ENCODE assay signal across 2 cellular contexts in the genomic region with DNA sequence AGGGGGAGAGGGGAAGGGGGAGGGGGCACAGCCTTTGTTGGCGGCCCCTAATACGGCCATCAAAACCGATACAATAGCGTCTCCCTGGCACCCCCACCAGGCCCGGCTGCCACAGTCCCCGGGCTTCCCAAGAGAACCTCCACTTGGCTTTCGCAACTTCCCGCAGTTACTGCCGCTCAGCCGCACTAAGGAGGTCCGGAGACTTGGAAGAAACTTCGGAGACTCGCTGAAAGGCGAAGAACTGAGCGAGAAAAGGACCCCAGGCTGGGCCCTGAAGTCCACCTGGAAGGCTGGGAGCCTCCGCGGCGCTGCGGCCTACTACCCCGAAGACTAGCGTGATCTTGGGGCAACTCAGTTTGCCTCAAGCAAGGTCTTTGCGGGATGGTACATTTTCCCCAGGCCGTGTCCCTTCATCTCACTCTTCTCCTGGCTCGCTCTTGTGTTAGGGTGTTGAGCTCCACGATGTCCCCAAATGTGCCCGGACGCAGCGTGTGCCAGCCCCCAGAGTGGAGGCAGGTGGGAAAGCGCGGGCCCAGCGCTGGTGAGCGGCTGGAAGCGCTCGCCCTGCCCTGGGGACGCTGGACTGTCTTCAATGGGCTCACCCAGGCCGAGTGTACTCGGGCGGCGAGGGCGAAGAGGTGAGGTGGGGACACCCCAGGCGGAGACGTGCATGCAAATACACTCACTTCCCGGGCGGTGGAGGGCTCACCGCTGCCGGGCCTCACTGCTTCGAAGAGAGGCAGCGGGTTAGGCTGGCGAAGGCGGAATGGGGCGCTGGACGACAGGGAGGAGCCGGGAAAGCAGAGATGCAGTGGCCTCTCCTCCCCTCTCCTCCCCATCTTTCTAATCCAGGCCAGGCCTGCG.
A peak's percentile ranks its signal among the peaks of the same experiment; 100 is the strongest.
TF ChIP-seq lines count a peak whose summit lies in the region.

No MANE protein-coding gene starts in this region.

TF ChIP-seq in GM23338, 12 proteins besides CTCF, POLR2A, EP300 and RAD21:
- TF ChIP-seq, protein P1, sequence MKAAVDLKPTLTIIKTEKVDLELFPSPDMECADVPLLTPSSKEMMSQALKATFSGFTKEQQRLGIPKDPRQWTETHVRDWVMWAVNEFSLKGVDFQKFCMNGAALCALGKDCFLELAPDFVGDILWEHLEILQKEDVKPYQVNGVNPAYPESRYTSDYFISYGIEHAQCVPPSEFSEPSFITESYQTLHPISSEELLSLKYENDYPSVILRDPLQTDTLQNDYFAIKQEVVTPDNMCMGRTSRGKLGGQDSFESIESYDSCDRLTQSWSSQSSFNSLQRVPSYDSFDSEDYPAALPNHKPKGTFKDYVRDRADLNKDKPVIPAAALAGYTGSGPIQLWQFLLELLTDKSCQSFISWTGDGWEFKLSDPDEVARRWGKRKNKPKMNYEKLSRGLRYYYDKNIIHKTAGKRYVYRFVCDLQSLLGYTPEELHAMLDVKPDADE (IDR thresholded peaks at IDR 0.05): no peak
- TF ChIP-seq JUNB (IDR thresholded peaks at IDR 0.05; ENCODE audit: unreplicated experiment) (no peak), EZH2 (IDR thresholded peaks at IDR 0.05; ENCODE audit: low read depth, unreplicated experiment) (peak; percentile 88), ZNF114 (CRISPR knock-in tag; IDR thresholded peaks at IDR 0.05) (no peak), ZNF331 (CRISPR knock-in tag; IDR thresholded peaks at IDR 0.05; ENCODE audit: low read depth) (no peak), EZH2phosphoT487 (IDR thresholded peaks at IDR 0.05; ENCODE audit: unreplicated experiment) (peak; percentile 77)

TF ChIP-seq in H1, 55 proteins besides CTCF, POLR2A, EP300 and RAD21 (continues in another document):
- TF ChIP-seq KDM4A (IDR thresholded peaks at IDR 0.05; ENCODE audit: low read depth, low read length, severe bottlenecking) (peak; percentile 53), SIX5 (IDR thresholded peaks at IDR 0.05; ENCODE audit: low read depth, low read length) (no peak), YY1 (IDR thresholded peaks at IDR 0.05; ENCODE audit: low read depth, low read length) (no peak), BACH1 (IDR thresholded peaks at IDR 0.05; ENCODE audit: low read length) (no peak), CREB1 (IDR thresholded peaks at IDR 0.05) (no peak), CTBP2 (IDR thresholded peaks at IDR 0.05; ENCODE audit: borderline replicate concordance, insufficient read depth, insufficient read length, low read length) (peak; percentile 96), RFX5 (IDR thresholded peaks at IDR 0.05; ENCODE audit: borderline replicate concordance, low read depth, low read length) (no peak), TBP (IDR thresholded peaks at IDR 0.05; ENCODE audit: low read depth, low read length) (no peak), TEAD4 (IDR thresholded peaks at IDR 0.05; ENCODE audit: low read depth, low read length) (no peak), JUN (IDR thresholded peaks at IDR 0.05; ENCODE audit: low read depth, low read length) (no peak), SRF (IDR thresholded peaks at IDR 0.05; ENCODE audit: low read depth, low read length) (no peak), CEBPB (IDR thresholded peaks at IDR 0.05; ENCODE audit: low read depth, low read length) (peak; percentile 66), BRCA1 (IDR thresholded peaks at IDR 0.05; ENCODE audit: low read depth, low read length) (no peak), NANOG (IDR thresholded peaks at IDR 0.05; ENCODE audit: insufficient read depth, low read depth, low read length, poor library complexity, severe bottlenecking) (no peak), KDM1A (IDR thresholded peaks at IDR 0.05; ENCODE audit: borderline replicate concordance, low read length) (no peak), SUZ12 (IDR thresholded peaks at IDR 0.05; ENCODE audit: low read length) (peak; percentile 88), ZNF274 (IDR thresholded peaks at IDR 0.05; ENCODE audit: borderline replicate concordance, extremely low read depth, low read length) (no peak), EGR1 (IDR thresholded peaks at IDR 0.05; ENCODE audit: borderline replicate concordance, low read depth, low read length) (no peak), SAP30 (IDR thresholded peaks at IDR 0.05; ENCODE audit: insufficient read depth, insufficient replicate concordance, low read length) (no peak), SP1 (IDR thresholded peaks at IDR 0.05; ENCODE audit: low read depth, low read length) (no peak), ASH2L (IDR thresholded peaks at IDR 0.05; ENCODE audit: low read length) (no peak), GABPA (IDR thresholded peaks at IDR 0.05; ENCODE audit: borderline replicate concordance, insufficient read depth, low read length) (no peak), RNF2 (IDR thresholded peaks at IDR 0.05; ENCODE audit: borderline replicate concordance, low read depth, low read length, missing control alignments, poor library complexity, severe bottlenecking) (peak; percentile 53), GTF2F1 (IDR thresholded peaks at IDR 0.05; ENCODE audit: borderline replicate concordance, low read depth, low read length) (no peak), NRF1 (IDR thresholded peaks at IDR 0.05; ENCODE audit: low read depth, low read length) (no peak), CHD2 (IDR thresholded peaks at IDR 0.05; ENCODE audit: low read length) (no peak), PHF8 (conservative IDR thresholded peaks at IDR 0.05; ENCODE audit: low read depth, low read length) (no peak), SP2 (IDR thresholded peaks at IDR 0.05; ENCODE audit: low read length) (no peak), SIN3A (conservative IDR thresholded peaks at IDR 0.05 in 1 of 2, IDR thresholded peaks at IDR 0.05 in 1 of 2; ENCODE audit: low read depth in 1 of 2, low read length in 2 of 2) (no peak), RBBP5 (IDR thresholded peaks at IDR 0.05; ENCODE audit: borderline replicate concordance, low read depth, low read length) (no peak), TAF7 (optimal IDR thresholded peaks at IDR 0.05; ENCODE audit: borderline replicate concordance, low read depth, low read length) (no peak), CBX8 (IDR thresholded peaks at IDR 0.05; ENCODE audit: borderline replicate concordance, low read depth, low read length) (0 out of 2 replicates have a peak, but pooled peaks have one; percentile 53), POU5F1 (IDR thresholded peaks at IDR 0.05; ENCODE audit: low read depth, low read length) (no peak), TCF12 (IDR thresholded peaks at IDR 0.05; ENCODE audit: low read depth, low read length) (0 out of 2 replicates have a peak, but pooled peaks have one; percentile 6), SP4 (IDR thresholded peaks at IDR 0.05; ENCODE audit: low read length) (no peak), BCL11A (IDR thresholded peaks at IDR 0.05; ENCODE audit: low read depth in 2 of 2, low read length in 2 of 2) (no peak), EZH2 (IDR thresholded peaks at IDR 0.05; ENCODE audit: low read depth, low read length, severe bottlenecking) (peak; percentile 94), SIRT6 (IDR thresholded peaks at IDR 0.05; ENCODE audit: low read length) (no peak), KDM5A (IDR thresholded peaks at IDR 0.05; ENCODE audit: low read length) (no peak), POLR2AphosphoS5 (IDR thresholded peaks at IDR 0.05; ENCODE audit: low read depth, low read length) (no peak), JUND (IDR thresholded peaks at IDR 0.05; ENCODE audit: low read length) (no peak)
- TF ChIP-seq, protein P2, sequence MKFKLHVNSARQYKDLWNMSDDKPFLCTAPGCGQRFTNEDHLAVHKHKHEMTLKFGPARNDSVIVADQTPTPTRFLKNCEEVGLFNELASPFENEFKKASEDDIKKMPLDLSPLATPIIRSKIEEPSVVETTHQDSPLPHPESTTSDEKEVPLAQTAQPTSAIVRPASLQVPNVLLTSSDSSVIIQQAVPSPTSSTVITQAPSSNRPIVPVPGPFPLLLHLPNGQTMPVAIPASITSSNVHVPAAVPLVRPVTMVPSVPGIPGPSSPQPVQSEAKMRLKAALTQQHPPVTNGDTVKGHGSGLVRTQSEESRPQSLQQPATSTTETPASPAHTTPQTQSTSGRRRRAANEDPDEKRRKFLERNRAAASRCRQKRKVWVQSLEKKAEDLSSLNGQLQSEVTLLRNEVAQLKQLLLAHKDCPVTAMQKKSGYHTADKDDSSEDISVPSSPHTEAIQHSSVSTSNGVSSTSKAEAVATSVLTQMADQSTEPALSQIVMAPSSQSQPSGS (IDR thresholded peaks at IDR 0.05; ENCODE audit: low read length): no peak
- TF ChIP-seq, protein P3, sequence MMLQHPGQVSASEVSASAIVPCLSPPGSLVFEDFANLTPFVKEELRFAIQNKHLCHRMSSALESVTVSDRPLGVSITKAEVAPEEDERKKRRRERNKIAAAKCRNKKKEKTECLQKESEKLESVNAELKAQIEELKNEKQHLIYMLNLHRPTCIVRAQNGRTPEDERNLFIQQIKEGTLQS (IDR thresholded peaks at IDR 0.05; ENCODE audit: insufficient read depth, low read depth, low read length): no peak
- TF ChIP-seq, protein P4, sequence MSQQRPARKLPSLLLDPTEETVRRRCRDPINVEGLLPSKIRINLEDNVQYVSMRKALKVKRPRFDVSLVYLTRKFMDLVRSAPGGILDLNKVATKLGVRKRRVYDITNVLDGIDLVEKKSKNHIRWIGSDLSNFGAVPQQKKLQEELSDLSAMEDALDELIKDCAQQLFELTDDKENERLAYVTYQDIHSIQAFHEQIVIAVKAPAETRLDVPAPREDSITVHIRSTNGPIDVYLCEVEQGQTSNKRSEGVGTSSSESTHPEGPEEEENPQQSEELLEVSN (IDR thresholded peaks at IDR 0.05): peak; percentile 67
- TF ChIP-seq, protein P5, sequence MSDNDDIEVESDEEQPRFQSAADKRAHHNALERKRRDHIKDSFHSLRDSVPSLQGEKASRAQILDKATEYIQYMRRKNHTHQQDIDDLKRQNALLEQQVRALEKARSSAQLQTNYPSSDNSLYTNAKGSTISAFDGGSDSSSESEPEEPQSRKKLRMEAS (IDR thresholded peaks at IDR 0.05): peak; percentile 41
- TF ChIP-seq, protein P6, sequence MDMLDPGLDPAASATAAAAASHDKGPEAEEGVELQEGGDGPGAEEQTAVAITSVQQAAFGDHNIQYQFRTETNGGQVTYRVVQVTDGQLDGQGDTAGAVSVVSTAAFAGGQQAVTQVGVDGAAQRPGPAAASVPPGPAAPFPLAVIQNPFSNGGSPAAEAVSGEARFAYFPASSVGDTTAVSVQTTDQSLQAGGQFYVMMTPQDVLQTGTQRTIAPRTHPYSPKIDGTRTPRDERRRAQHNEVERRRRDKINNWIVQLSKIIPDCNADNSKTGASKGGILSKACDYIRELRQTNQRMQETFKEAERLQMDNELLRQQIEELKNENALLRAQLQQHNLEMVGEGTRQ (IDR thresholded peaks at IDR 0.05; ENCODE audit: low read length): no peak
- TF ChIP-seq, protein P7, sequence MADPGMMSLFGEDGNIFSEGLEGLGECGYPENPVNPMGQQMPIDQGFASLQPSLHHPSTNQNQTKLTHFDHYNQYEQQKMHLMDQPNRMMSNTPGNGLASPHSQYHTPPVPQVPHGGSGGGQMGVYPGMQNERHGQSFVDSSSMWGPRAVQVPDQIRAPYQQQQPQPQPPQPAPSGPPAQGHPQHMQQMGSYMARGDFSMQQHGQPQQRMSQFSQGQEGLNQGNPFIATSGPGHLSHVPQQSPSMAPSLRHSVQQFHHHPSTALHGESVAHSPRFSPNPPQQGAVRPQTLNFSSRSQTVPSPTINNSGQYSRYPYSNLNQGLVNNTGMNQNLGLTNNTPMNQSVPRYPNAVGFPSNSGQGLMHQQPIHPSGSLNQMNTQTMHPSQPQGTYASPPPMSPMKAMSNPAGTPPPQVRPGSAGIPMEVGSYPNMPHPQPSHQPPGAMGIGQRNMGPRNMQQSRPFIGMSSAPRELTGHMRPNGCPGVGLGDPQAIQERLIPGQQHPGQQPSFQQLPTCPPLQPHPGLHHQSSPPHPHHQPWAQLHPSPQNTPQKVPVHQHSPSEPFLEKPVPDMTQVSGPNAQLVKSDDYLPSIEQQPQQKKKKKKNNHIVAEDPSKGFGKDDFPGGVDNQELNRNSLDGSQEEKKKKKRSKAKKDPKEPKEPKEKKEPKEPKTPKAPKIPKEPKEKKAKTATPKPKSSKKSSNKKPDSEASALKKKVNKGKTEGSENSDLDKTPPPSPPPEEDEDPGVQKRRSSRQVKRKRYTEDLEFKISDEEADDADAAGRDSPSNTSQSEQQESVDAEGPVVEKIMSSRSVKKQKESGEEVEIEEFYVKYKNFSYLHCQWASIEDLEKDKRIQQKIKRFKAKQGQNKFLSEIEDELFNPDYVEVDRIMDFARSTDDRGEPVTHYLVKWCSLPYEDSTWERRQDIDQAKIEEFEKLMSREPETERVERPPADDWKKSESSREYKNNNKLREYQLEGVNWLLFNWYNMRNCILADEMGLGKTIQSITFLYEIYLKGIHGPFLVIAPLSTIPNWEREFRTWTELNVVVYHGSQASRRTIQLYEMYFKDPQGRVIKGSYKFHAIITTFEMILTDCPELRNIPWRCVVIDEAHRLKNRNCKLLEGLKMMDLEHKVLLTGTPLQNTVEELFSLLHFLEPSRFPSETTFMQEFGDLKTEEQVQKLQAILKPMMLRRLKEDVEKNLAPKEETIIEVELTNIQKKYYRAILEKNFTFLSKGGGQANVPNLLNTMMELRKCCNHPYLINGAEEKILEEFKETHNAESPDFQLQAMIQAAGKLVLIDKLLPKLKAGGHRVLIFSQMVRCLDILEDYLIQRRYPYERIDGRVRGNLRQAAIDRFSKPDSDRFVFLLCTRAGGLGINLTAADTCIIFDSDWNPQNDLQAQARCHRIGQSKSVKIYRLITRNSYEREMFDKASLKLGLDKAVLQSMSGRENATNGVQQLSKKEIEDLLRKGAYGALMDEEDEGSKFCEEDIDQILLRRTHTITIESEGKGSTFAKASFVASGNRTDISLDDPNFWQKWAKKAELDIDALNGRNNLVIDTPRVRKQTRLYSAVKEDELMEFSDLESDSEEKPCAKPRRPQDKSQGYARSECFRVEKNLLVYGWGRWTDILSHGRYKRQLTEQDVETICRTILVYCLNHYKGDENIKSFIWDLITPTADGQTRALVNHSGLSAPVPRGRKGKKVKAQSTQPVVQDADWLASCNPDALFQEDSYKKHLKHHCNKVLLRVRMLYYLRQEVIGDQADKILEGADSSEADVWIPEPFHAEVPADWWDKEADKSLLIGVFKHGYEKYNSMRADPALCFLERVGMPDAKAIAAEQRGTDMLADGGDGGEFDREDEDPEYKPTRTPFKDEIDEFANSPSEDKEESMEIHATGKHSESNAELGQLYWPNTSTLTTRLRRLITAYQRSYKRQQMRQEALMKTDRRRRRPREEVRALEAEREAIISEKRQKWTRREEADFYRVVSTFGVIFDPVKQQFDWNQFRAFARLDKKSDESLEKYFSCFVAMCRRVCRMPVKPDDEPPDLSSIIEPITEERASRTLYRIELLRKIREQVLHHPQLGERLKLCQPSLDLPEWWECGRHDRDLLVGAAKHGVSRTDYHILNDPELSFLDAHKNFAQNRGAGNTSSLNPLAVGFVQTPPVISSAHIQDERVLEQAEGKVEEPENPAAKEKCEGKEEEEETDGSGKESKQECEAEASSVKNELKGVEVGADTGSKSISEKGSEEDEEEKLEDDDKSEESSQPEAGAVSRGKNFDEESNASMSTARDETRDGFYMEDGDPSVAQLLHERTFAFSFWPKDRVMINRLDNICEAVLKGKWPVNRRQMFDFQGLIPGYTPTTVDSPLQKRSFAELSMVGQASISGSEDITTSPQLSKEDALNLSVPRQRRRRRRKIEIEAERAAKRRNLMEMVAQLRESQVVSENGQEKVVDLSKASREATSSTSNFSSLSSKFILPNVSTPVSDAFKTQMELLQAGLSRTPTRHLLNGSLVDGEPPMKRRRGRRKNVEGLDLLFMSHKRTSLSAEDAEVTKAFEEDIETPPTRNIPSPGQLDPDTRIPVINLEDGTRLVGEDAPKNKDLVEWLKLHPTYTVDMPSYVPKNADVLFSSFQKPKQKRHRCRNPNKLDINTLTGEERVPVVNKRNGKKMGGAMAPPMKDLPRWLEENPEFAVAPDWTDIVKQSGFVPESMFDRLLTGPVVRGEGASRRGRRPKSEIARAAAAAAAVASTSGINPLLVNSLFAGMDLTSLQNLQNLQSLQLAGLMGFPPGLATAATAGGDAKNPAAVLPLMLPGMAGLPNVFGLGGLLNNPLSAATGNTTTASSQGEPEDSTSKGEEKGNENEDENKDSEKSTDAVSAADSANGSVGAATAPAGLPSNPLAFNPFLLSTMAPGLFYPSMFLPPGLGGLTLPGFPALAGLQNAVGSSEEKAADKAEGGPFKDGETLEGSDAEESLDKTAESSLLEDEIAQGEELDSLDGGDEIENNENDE (IDR thresholded peaks at IDR 0.05; ENCODE audit: insufficient replicate concordance, low read length): no peak
